ENCODE assay signal across 34 cellular contexts in the genomic region with DNA sequence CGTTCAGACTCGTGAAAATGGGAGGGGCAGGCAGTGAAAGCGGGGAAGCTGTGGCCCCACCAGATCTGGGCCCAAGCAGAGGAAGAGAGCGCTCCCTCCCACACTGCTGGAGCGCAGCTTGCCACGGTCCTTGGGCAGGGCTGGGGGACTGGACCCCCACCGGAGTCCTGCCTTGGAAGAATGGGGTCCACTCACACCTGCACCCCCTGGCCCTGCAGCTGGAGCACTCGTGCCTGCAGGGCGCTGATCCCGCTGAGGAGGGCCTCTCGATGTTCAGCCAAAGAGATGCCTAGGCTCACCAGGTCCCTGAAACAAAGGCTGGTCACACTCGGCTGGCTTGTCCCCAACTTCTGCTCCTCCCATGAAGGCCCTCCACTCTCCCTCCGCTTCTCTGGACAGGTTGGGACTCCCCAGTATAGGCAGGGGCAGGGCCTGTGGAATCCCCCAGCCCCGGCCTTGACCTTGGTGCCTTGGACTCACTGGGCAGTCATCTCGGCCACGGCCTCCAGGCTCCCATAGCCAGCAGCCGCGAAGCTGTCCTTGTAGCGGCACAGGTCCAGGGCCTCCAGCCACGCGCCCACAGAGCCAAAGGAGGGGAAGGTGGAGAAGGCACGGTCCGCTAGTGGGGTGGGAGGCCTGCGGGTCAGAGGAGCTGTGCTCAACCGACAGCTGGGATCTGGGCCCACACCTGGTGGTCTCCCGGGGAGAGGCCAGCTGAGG. TPM values are rescaled to one million over a fixed set of nuclear protein-coding genes. Genes with fewer than 3 reads are reported as not detected.
"Had no signal": no experiment of that assay in that cellular context is flagged by ENCODE, and none has a peak within 500 bp of the region (broad histone marks: within the 10 kb centered on the region; RNA-seq: fewer than 3 reads in every experiment).

No MANE protein-coding gene starts in this region.

- FAIRE-seq: TTC549 had no signal

- H3K27ac ChIP-seq: Peyer's patch, SJSA1 had no signal

- H3K27me3 ChIP-seq: MG63, Peyer's patch had no signal

- ATAC-seq: activated CD8-positive, alpha-beta T cell treated with anti-CD3 and anti-CD28 coated beads, Interleukin-2, amount 10 ng/mL, durations not matched to agents 7 days and 5 days; activated naive CD8-positive, alpha-beta T cell treated with anti-CD3 and anti-CD28 coated beads, Interleukin-2, amount 50 U/mL, for 24 hours; PC-3 had no signal

- H3K27ac Mint-ChIP-seq: activated CD4-positive, alpha-beta T cell treated with anti-CD3 and anti-CD28 coated beads, Interleukin-2, amount 10 ng/mL, durations not matched to agents 24 days and 14 days; activated CD8-positive, alpha-beta T cell treated with anti-CD3 and anti-CD28 coated beads, Interleukin-2, amount 10 ng/mL, durations not matched to agents 7 days and 5 days; activated naive CD4-positive, alpha-beta T cell treated with anti-CD3 and anti-CD28 coated beads, Interleukin-2, amount 10 ng/mL, durations not matched to agents 7 days and 5 days; activated naive CD8-positive, alpha-beta T cell; activated naive CD8-positive, alpha-beta T cell treated with anti-CD3 and anti-CD28 coated beads, Interleukin-2, amount 50 U/mL, for 24 hours; brain; T-helper 1 cell treated with Interleukin-12 subunit alpha and Interleukin-12 subunit beta and Interleukin-4 antibody, amounts not matched to agents 30 μg/mL and 1 μg/mL, for 36 hours; T-helper 2 cell treated with Interferon-gamma antibody and Interleukin-4, amounts not matched to agents 5 μg/mL and 100 μg/mL, for 36 hours had no signal

- H3K36me3 ChIP-seq: MG63, SJSA1 had no signal

- H3K4me1 ChIP-seq: Peyer's patch, SJSA1 had no signal

- H3K27me3 Mint-ChIP-seq: activated CD4-positive, alpha-beta T cell treated with anti-CD3 and anti-CD28 coated beads, Interleukin-2, amount 10 ng/mL, durations not matched to agents 24 days and 14 days; activated naive CD8-positive, alpha-beta T cell had no signal

- H3K4me1 Mint-ChIP-seq: activated CD4-positive, alpha-beta T cell treated with anti-CD3 and anti-CD28 coated beads, Interleukin-2, amount 10 ng/mL, durations not matched to agents 24 days and 14 days; activated naive CD4-positive, alpha-beta T cell treated with anti-CD3 and anti-CD28 coated beads, Interleukin-2, amount 10 ng/mL, durations not matched to agents 7 days and 5 days; activated naive CD8-positive, alpha-beta T cell treated with anti-CD3 and anti-CD28 coated beads, Interleukin-2, amount 50 U/mL, for 24 hours had no signal

- H3K9ac ChIP-seq: SK-N-SH had no signal

- H3K36me3 Mint-ChIP-seq: activated naive CD4-positive, alpha-beta T cell treated with anti-CD3 and anti-CD28 coated beads, Interleukin-2, amount 10 ng/mL, durations not matched to agents 7 days and 5 days; activated naive CD8-positive, alpha-beta T cell; brain had no signal

- H3K4me3 Mint-ChIP-seq: activated CD4-positive, alpha-beta T cell treated with anti-CD3 and anti-CD28 coated beads, Interleukin-2, amount 10 ng/mL, durations not matched to agents 24 days and 14 days; activated CD8-positive, alpha-beta T cell treated with anti-CD3 and anti-CD28 coated beads, Interleukin-2, amount 10 ng/mL, durations not matched to agents 7 days and 5 days; activated naive CD4-positive, alpha-beta T cell treated with anti-CD3 and anti-CD28 coated beads, Interleukin-2, amount 10 ng/mL, durations not matched to agents 7 days and 5 days; activated naive CD8-positive, alpha-beta T cell; activated naive CD8-positive, alpha-beta T cell treated with anti-CD3 and anti-CD28 coated beads, Interleukin-2, amount 50 U/mL, for 24 hours; brain; T-helper 1 cell treated with Interleukin-12 subunit alpha and Interleukin-12 subunit beta and Interleukin-4 antibody, amounts not matched to agents 30 μg/mL and 1 μg/mL, for 36 hours; T-helper 2 cell treated with Interferon-gamma antibody and Interleukin-4, amounts not matched to agents 5 μg/mL and 100 μg/mL, for 36 hours had no signal

- H3K4me2 ChIP-seq: SK-N-SH had no signal

- DNase-seq: activated CD4-positive, alpha-beta T cell treated with anti-CD3 and anti-CD28 coated beads, Interleukin-2, amount 10 ng/mL, durations not matched to agents 24 days and 14 days; activated CD4-positive, alpha-beta T cell treated with anti-CD3 and anti-CD28 coated beads, Interleukin-2, amount 50 U/mL, for 4 hours; activated CD8-positive, alpha-beta memory T cell treated with anti-CD3 and anti-CD28 coated beads, Interleukin-2, amount 50 U/mL, for 4 hours; activated CD8-positive, alpha-beta T cell treated with anti-CD3 and anti-CD28 coated beads, Interleukin-2, amount 10 ng/mL, durations not matched to agents 7 days and 5 days; activated effector memory CD4-positive, alpha-beta T cell treated with Interleukin-2 at 50 U/mL for 16 hours; activated naive CD4-positive, alpha-beta T cell treated with anti-CD3 and anti-CD28 coated beads, Interleukin-2, amount 10 ng/mL, durations not matched to agents 7 days and 5 days; activated naive CD8-positive, alpha-beta T cell treated with anti-CD3 and anti-CD28 coated beads, Interleukin-2, amount 50 U/mL, for 24 hours; activated T-cell treated with anti-CD3 and anti-CD28 coated beads, Interleukin-2, amount 50 U/mL, for 48 hours; anterior cingulate cortex; Kasumi-1; KG1; MG63; NCI-H1048; NCI-H1105 treated with DMSO at 0.1 percent for 48 hours; NCI-H1436 treated with DMSO at 0.1 percent for 48 hours; NCI-H1694 treated with DMSO at 0.1 percent for 48 hours; NCI-H2029 treated with DMSO at 0.1 percent for 48 hours; NCI-H2107; NCI-H2171; NCI-H510A; NCI-H526; NCI-H748 treated with DMSO at 0.1 percent for 48 hours; NK-92 treated with Interleukin-12 subunit alpha and Interleukin-12 subunit beta, amount 100 ng/mL, for 24 hours; RPMI8226; SHP77 treated with DMSO at 0.1 percent for 48 hours; SK-N-SH had no signal

- H3K9me3 ChIP-seq: MG63, Peyer's patch, SJSA1, SK-N-SH had no signal

- H3K9me3 Mint-ChIP-seq: activated CD4-positive, alpha-beta T cell treated with anti-CD3 and anti-CD28 coated beads, Interleukin-2, amount 10 ng/mL, durations not matched to agents 24 days and 14 days; activated naive CD4-positive, alpha-beta T cell treated with anti-CD3 and anti-CD28 coated beads, Interleukin-2, amount 10 ng/mL, durations not matched to agents 7 days and 5 days; activated naive CD8-positive, alpha-beta T cell treated with anti-CD3 and anti-CD28 coated beads, Interleukin-2, amount 50 U/mL, for 24 hours; brain; T-helper 1 cell treated with Interleukin-12 subunit alpha and Interleukin-12 subunit beta and Interleukin-4 antibody, amounts not matched to agents 30 μg/mL and 1 μg/mL, for 36 hours; T-helper 2 cell treated with Interferon-gamma antibody and Interleukin-4, amounts not matched to agents 5 μg/mL and 100 μg/mL, for 36 hours had no signal

- H3K4me3 ChIP-seq: MG63, Peyer's patch, SJSA1 had no signal

RNA-seq across cellular contexts. Expression of gene EPHA10, which starts 46.6 kb away (rescaled TPM):
- total RNA-seq: activated CD8-positive, alpha-beta T cell treated with anti-CD3 and anti-CD28 coated beads, Interleukin-2, amount 10 ng/mL, durations not matched to agents 7 days and 5 days; SJSA1 had no signal
